In the genomic region with DNA sequence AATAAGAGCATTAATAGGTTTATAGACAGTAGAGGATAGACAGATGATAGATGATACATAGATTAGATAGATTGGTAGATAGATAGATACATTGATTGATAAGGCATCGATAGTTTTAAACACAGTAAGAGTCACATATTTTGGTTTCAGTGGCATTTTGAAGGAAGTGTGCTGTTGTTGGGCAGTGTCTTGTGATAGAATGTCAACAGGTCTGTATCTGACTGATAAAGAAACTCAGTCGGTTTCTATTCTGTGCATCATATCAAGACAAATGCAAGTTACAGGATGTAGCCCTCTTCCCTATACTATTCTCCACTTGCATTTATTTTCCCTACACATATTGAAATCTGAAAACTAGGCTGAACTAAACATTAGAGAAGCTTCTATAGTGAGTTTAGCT, we compare ENCODE assay signal across 13 cellular contexts.
DNase-seq lines count a peak whose midpoint lies in the region; ATAC-seq, FAIRE-seq and TF ChIP-seq lines count a peak whose summit lies in the region.
"Had no signal": no experiment of that assay in that cellular context is flagged by ENCODE, and none has a peak within 500 bp of the region (broad histone marks: within the 10 kb centered on the region; RNA-seq: fewer than 3 reads in every experiment).

No MANE protein-coding gene starts in this region.

- H3K9me2 ChIP-seq in Karpas-422 (replicated peaks; ENCODE audit: insufficient read depth, low read length): no peaks in the 10 kb centered on the region

- TF ChIP-seq CTCF in GM10266 (IDR thresholded peaks at IDR 0.05; ENCODE audit: control insufficient read depth, insufficient read depth, low read depth, missing control alignments) (no peak), heart left ventricle (IDR thresholded peaks at IDR 0.05) (no peak)

- intact Hi-C loops in heart left ventricle (cut with DNase I): no loop called here
- intact Hi-C loops in cardiac septum (cut with DNase I): no loop called here

- peaks cover 62% of the 10 kb centered on the region for H3K4me1 ChIP-seq in Karpas-422 (ENCODE audit: low read length)
- peaks cover 0 to 55% (median 18%) of the 10 kb centered on the region in 12 donors for H3K4me1 ChIP-seq in heart left ventricle

- H3K27ac ChIP-seq in Karpas-422 (ENCODE audit: low read length) (peak overlapping the region; percentile 92), heart left ventricle (no peak overlapping the region)
- H3K27ac ChIP-seq: C4-2B, suprapubic skin had no signal

- no peak overlapping the region for H3K9ac ChIP-seq in Karpas-422 (ENCODE audit: low read length)

- no peak for TF ChIP-seq POLR2A in heart left ventricle (IDR thresholded peaks at IDR 0.05)

- H3K9me3 ChIP-seq in Karpas-422 (ENCODE audit: low read length): no peaks in the 10 kb centered on the region
- H3K9me3 ChIP-seq in heart left ventricle: no peaks in the 10 kb centered on the region
- H3K9me3 ChIP-seq: suprapubic skin had no signal

- FAIRE-seq in GM18507 (lab: Jason Lieb, UNC): peak; percentile 65

- ATAC-seq in GM19467 (IDR thresholded peaks at IDR 0.05; ENCODE audit: unreplicated experiment) (peak; percentile 44), HG02943 (IDR thresholded peaks at IDR 0.05; ENCODE audit: low read depth, unreplicated experiment) (peak; percentile 48), heart left ventricle (no peak)
- ATAC-seq: left colon had no signal

- no peaks in the 10 kb centered on the region for H3K36me3 ChIP-seq in Karpas-422 (ENCODE audit: insufficient read depth, low read length)
- no peaks in the 10 kb centered on the region for H3K36me3 ChIP-seq in heart left ventricle
- H3K36me3 ChIP-seq: suprapubic skin had no signal

- peak overlapping the region; percentile 28; the same call in 1 of the 2 replicates for H2AFZ ChIP-seq in Karpas-422 (ENCODE audit: low read length)

- WGBS in heart left ventricle, 4 donors: 24 to 26% (median 25%) methylated on average over 2 of the region's 2 CpGs

- H3K4me3 ChIP-seq in Karpas-422 (ENCODE audit: low read length) (no peak overlapping the region), heart left ventricle (no peak overlapping the region)
- H3K4me3 ChIP-seq: suprapubic skin had no signal

- DNase-seq in GM18507 (ENCODE audit: extremely low spot score, insufficient read length, low read depth) (no peak), Karpas-422 (no peak), GM10266 (ENCODE audit: extremely low spot score) (no peak), heart left ventricle (no peak), cardiac septum (ENCODE audit: low spot score) (no peak), NCI-H2029 treated with DMSO at 0.1 percent for 48 hours (lab: John Stamatoyannopoulos, UW) (no peak)
- DNase-seq: left colon; NCI-H1417; stimulated activated CD4-positive, alpha-beta T cell treated with anti-CD3 and anti-CD28 coated beads, Interleukin-1b, Interleukin-23, amount 100 ng/mL, for 48 hours had no signal

- no peaks in the 10 kb centered on the region for H3K79me2 ChIP-seq in Karpas-422 (ENCODE audit: low read length)

- H3K27me3 ChIP-seq in Karpas-422 (ENCODE audit: low read length) (no peaks in the 10 kb centered on the region), heart left ventricle (no peaks in the 10 kb centered on the region)
- H3K27me3 ChIP-seq: suprapubic skin had no signal

- no peaks in the 10 kb centered on the region for H4K20me1 ChIP-seq in Karpas-422 (ENCODE audit: insufficient read depth, low read depth, low read length)

- peak overlapping the region; percentile 70 for H3K4me2 ChIP-seq in Karpas-422 (ENCODE audit: low read depth, low read length, poor library complexity, severe bottlenecking)

Comparison
In these comparisons a context has a peak if more than half of its experiments do, and no peak if none do; other contexts are left out.
1. ATAC-seq: peak in GM19467 (single experiment) and HG02943 (single experiment); none in heart left ventricle (0 of 4).